ENCODE assay signal across 1 cellular context in the genomic region with DNA sequence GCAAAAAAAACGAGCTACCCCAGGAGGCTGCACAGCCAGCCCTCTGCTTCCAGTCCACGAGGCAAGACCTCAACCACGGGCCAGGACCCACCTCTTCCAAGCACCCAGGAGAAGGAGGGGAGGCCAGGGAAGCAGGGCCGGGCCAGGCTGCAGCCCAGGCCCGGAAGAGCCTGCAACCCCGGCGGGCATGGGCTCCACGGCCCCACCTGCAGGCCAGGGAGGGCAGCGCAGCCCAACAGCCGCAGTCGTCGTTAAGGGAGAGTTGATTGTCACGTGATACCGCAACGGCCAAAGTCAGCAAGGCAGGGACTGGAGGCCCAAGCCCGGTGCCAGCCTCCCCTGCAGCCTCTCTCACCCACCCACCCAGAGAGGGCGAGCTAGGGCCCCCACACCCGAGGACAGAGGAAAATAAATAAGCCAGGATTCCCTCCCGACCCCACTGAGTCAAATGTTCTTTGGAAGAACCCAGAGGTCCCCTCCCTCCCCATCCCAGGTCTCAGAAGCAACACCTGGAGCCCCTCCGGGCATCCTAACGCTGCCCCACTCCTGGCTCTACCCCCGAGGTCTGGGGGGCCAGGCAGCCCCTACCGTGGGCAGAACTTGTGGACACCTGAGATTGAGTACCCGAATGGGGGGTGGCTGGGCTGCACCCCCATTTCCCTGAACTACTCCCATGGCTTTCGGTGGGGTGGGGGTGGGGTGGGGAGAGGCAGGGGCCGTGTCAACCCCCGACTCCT.
A peak's percentile ranks its signal among the peaks of the same experiment; 100 is the strongest.
TF ChIP-seq lines count a peak whose summit lies in the region.

No MANE protein-coding gene starts in this region.

TF ChIP-seq in K562, 482 proteins besides CTCF, POLR2A, EP300 and RAD21 (continued from another document and continues in another):
- TF ChIP-seq, protein P1, sequence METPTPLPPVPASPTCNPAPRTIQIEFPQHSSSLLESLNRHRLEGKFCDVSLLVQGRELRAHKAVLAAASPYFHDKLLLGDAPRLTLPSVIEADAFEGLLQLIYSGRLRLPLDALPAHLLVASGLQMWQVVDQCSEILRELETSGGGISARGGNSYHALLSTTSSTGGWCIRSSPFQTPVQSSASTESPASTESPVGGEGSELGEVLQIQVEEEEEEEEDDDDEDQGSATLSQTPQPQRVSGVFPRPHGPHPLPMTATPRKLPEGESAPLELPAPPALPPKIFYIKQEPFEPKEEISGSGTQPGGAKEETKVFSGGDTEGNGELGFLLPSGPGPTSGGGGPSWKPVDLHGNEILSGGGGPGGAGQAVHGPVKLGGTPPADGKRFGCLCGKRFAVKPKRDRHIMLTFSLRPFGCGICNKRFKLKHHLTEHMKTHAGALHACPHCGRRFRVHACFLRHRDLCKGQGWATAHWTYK (CRISPR knock-in tag; IDR thresholded peaks at IDR 0.05): peak; percentile 88; the same call in 1 of the 2 replicates
- TF ChIP-seq DACH1 (IDR thresholded peaks at IDR 0.05; ENCODE audit: partially characterized antibody) (no peak), RFX7 (CRISPR knock-in tag; IDR thresholded peaks at IDR 0.05) (no peak), ZNF316 (IDR thresholded peaks at IDR 0.05) (no peak), BMI1 (IDR thresholded peaks at IDR 0.05; ENCODE audit: low read length) (no peak; the same call in 1 of the 2 replicates), NUFIP1 (IDR thresholded peaks at IDR 0.05; ENCODE audit: partially characterized antibody) (no peak), KLF10 (CRISPR knock-in tag; IDR thresholded peaks at IDR 0.05) (no peak), HMG20A (CRISPR knock-in tag; conservative IDR thresholded peaks at IDR 0.05) (no peak), ETS2 (tag; IDR thresholded peaks at IDR 0.05; ENCODE audit: borderline replicate concordance, poor library complexity, severe bottlenecking) (no peak), CSDE1 (IDR thresholded peaks at IDR 0.05) (no peak), JUND (IDR thresholded peaks at IDR 0.05; ENCODE audit: borderline replicate concordance, low read depth, low read length) (peak; percentile 55; the same call in 1 of the 2 replicates), JUND (tag; IDR thresholded peaks at IDR 0.05; ENCODE audit: borderline replicate concordance, low read depth, low read length) (peak; percentile 63; the same call in 1 of the 3 replicates), PPARD (CRISPR knock-in tag; IDR thresholded peaks at IDR 0.05) (no peak), NR2C2 (CRISPR knock-in tag; IDR thresholded peaks at IDR 0.05) (no peak), NR2C2 (tag; IDR thresholded peaks at IDR 0.05) (no peak)
- TF ChIP-seq, protein P2, sequence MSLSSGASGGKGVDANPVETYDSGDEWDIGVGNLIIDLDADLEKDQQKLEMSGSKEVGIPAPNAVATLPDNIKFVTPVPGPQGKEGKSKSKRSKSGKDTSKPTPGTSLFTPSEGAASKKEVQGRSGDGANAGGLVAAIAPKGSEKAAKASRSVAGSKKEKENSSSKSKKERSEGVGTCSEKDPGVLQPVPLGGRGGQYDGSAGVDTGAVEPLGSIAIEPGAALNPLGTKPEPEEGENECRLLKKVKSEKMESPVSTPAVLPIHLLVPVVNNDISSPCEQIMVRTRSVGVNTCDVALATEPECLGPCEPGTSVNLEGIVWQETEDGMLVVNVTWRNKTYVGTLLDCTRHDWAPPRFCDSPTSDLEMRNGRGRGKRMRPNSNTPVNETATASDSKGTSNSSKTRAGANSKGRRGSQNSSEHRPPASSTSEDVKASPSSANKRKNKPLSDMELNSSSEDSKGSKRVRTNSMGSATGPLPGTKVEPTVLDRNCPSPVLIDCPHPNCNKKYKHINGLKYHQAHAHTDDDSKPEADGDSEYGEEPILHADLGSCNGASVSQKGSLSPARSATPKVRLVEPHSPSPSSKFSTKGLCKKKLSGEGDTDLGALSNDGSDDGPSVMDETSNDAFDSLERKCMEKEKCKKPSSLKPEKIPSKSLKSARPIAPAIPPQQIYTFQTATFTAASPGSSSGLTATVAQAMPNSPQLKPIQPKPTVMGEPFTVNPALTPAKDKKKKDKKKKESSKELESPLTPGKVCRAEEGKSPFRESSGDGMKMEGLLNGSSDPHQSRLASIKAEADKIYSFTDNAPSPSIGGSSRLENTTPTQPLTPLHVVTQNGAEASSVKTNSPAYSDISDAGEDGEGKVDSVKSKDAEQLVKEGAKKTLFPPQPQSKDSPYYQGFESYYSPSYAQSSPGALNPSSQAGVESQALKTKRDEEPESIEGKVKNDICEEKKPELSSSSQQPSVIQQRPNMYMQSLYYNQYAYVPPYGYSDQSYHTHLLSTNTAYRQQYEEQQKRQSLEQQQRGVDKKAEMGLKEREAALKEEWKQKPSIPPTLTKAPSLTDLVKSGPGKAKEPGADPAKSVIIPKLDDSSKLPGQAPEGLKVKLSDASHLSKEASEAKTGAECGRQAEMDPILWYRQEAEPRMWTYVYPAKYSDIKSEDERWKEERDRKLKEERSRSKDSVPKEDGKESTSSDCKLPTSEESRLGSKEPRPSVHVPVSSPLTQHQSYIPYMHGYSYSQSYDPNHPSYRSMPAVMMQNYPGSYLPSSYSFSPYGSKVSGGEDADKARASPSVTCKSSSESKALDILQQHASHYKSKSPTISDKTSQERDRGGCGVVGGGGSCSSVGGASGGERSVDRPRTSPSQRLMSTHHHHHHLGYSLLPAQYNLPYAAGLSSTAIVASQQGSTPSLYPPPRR (CRISPR knock-in tag; IDR thresholded peaks at IDR 0.05; ENCODE audit: borderline replicate concordance): no peak
- TF ChIP-seq, protein P3, sequence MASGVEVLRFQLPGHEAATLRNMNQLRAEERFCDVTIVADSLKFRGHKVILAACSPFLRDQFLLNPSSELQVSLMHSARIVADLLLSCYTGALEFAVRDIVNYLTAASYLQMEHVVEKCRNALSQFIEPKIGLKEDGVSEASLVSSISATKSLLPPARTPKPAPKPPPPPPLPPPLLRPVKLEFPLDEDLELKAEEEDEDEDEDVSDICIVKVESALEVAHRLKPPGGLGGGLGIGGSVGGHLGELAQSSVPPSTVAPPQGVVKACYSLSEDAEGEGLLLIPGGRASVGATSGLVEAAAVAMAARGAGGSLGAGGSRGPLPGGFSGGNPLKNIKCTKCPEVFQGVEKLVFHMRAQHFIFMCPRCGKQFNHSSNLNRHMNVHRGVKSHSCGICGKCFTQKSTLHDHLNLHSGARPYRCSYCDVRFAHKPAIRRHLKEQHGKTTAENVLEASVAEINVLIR (CRISPR knock-in tag; IDR thresholded peaks at IDR 0.05): no peak
- TF ChIP-seq, protein P4, sequence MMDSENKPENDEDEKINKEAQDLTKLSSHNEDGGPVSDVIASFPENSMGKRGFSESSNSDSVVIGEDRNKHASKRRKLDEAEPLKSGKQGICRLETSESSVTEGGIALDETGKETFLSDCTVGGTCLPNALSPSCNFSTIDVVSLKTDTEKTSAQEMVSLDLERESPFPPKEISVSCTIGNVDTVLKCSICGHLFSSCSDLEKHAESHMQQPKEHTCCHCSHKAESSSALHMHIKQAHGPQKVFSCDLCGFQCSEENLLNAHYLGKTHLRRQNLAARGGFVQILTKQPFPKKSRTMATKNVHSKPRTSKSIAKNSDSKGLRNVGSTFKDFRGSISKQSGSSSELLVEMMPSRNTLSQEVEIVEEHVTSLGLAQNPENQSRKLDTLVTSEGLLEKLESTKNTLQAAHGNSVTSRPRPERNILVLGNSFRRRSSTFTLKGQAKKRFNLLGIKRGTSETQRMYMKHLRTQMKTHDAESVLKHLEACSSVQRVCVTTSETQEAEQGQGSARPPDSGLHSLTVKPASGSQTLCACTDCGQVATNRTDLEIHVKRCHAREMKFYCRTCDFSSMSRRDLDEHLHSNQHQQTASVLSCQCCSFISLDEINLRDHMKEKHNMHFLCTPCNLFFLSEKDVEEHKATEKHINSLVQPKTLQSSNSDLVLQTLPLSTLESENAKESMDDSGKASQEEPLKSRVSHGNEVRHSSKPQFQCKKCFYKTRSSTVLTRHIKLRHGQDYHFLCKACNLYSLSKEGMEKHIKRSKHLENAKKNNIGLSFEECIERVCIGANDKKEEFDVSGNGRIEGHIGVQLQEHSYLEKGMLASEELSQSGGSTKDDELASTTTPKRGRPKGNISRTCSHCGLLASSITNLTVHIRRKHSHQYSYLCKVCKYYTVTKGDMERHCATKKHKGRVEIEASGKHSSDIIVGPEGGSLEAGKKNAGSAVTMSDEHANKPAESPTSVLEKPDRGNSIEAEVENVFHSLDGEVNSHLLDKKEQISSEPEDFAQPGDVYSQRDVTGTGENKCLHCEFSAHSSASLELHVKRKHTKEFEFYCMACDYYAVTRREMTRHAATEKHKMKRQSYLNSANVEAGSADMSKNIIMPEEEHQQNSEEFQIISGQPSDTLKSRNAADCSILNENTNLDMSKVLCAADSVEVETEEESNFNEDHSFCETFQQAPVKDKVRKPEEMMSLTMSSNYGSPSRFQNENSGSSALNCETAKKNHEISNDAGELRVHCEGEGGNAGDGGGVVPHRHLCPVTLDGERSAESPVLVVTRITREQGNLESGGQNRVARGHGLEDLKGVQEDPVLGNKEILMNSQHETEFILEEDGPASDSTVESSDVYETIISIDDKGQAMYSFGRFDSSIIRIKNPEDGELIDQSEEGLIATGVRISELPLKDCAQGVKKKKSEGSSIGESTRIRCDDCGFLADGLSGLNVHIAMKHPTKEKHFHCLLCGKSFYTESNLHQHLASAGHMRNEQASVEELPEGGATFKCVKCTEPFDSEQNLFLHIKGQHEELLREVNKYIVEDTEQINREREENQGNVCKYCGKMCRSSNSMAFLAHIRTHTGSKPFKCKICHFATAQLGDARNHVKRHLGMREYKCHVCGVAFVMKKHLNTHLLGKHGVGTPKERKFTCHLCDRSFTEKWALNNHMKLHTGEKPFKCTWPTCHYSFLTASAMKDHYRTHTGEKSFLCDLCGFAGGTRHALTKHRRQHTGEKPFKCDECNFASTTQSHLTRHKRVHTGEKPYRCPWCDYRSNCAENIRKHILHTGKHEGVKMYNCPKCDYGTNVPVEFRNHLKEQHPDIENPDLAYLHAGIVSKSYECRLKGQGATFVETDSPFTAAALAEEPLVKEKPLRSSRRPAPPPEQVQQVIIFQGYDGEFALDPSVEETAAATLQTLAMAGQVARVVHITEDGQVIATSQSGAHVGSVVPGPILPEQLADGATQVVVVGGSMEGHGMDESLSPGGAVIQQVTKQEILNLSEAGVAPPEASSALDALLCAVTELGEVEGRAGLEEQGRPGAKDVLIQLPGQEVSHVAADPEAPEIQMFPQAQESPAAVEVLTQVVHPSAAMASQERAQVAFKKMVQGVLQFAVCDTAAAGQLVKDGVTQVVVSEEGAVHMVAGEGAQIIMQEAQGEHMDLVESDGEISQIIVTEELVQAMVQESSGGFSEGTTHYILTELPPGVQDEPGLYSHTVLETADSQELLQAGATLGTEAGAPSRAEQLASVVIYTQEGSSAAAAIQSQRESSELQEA (IDR thresholded peaks at IDR 0.05; ENCODE audit: low read depth): no peak
- TF ChIP-seq, protein P5, sequence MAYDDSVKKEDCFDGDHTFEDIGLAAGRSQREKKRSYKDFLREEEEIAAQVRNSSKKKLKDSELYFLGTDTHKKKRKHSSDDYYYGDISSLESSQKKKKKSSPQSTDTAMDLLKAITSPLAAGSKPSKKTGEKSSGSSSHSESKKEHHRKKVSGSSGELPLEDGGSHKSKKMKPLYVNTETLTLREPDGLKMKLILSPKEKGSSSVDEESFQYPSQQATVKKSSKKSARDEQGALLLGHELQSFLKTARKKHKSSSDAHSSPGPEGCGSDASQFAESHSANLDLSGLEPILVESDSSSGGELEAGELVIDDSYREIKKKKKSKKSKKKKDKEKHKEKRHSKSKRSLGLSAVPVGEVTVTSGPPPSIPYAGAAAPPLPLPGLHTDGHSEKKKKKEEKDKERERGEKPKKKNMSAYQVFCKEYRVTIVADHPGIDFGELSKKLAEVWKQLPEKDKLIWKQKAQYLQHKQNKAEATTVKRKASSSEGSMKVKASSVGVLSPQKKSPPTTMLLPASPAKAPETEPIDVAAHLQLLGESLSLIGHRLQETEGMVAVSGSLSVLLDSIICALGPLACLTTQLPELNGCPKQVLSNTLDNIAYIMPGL (CRISPR knock-in tag; IDR thresholded peaks at IDR 0.05): no peak
- TF ChIP-seq, protein P6, sequence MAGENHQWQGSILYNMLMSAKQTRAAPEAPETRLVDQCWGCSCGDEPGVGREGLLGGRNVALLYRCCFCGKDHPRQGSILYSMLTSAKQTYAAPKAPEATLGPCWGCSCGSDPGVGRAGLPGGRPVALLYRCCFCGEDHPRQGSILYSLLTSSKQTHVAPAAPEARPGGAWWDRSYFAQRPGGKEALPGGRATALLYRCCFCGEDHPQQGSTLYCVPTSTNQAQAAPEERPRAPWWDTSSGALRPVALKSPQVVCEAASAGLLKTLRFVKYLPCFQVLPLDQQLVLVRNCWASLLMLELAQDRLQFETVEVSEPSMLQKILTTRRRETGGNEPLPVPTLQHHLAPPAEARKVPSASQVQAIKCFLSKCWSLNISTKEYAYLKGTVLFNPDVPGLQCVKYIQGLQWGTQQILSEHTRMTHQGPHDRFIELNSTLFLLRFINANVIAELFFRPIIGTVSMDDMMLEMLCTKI (IDR thresholded peaks at IDR 0.05; ENCODE audit: partially characterized antibody): no peak
- TF ChIP-seq, protein P7, sequence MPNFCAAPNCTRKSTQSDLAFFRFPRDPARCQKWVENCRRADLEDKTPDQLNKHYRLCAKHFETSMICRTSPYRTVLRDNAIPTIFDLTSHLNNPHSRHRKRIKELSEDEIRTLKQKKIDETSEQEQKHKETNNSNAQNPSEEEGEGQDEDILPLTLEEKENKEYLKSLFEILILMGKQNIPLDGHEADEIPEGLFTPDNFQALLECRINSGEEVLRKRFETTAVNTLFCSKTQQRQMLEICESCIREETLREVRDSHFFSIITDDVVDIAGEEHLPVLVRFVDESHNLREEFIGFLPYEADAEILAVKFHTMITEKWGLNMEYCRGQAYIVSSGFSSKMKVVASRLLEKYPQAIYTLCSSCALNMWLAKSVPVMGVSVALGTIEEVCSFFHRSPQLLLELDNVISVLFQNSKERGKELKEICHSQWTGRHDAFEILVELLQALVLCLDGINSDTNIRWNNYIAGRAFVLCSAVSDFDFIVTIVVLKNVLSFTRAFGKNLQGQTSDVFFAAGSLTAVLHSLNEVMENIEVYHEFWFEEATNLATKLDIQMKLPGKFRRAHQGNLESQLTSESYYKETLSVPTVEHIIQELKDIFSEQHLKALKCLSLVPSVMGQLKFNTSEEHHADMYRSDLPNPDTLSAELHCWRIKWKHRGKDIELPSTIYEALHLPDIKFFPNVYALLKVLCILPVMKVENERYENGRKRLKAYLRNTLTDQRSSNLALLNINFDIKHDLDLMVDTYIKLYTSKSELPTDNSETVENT (CRISPR knock-in tag; IDR thresholded peaks at IDR 0.05): no peak; the same call in 1 of the 2 replicates
- TF ChIP-seq, protein P8, sequence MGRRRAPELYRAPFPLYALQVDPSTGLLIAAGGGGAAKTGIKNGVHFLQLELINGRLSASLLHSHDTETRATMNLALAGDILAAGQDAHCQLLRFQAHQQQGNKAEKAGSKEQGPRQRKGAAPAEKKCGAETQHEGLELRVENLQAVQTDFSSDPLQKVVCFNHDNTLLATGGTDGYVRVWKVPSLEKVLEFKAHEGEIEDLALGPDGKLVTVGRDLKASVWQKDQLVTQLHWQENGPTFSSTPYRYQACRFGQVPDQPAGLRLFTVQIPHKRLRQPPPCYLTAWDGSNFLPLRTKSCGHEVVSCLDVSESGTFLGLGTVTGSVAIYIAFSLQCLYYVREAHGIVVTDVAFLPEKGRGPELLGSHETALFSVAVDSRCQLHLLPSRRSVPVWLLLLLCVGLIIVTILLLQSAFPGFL (CRISPR knock-in tag; IDR thresholded peaks at IDR 0.05): no peak
- TF ChIP-seq, protein P9, sequence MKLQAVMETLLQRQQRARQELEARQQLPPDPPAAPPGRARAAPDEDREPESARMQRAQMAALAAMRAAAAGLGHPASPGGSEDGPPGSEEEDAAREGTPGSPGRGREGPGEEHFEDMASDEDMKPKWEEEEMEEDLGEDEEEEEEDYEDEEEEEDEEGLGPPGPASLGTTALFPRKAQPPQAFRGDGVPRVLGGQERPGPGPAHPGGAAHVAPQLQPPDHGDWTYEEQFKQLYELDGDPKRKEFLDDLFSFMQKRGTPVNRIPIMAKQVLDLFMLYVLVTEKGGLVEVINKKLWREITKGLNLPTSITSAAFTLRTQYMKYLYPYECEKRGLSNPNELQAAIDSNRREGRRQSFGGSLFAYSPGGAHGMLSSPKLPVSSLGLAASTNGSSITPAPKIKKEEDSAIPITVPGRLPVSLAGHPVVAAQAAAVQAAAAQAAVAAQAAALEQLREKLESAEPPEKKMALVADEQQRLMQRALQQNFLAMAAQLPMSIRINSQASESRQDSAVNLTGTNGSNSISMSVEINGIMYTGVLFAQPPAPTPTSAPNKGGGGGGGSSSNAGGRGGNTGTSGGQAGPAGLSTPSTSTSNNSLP (IDR thresholded peaks at IDR 0.05; ENCODE audit: borderline replicate concordance, low read depth, low read length): no peak
